In genomic region chr7:25725483-25725882, GRCh38 we compare ENCODE assay signal across 23 cellular contexts.
DNase-seq lines count a peak whose midpoint lies in the region; ATAC-seq and TF ChIP-seq lines count a peak whose summit lies in the region.
"Had no signal": no experiment of that assay in that cellular context is flagged by ENCODE, and none has a peak within 500 bp of the region (broad histone marks: within the 10 kb centered on the region; RNA-seq: fewer than 3 reads in every experiment).

No MANE protein-coding gene starts in this region.

- H3K36me3 ChIP-seq in heart left ventricle (no peaks in the 10 kb centered on the region), upper lobe of right lung (no peaks in the 10 kb centered on the region)
- H3K36me3 ChIP-seq: heart right ventricle, thoracic aorta had no signal

- no peaks in the 10 kb centered on the region for H3K4me1 Mint-ChIP-seq in Calu3 (ENCODE audit: low read depth, unreplicated experiment)
- H3K4me1 Mint-ChIP-seq: activated CD4-positive, alpha-beta T cell treated with anti-CD3 and anti-CD28 coated beads for 36 hours; activated naive CD8-positive, alpha-beta T cell treated with anti-CD3 and anti-CD28 coated beads, Interleukin-2, amount 10 ng/mL, durations not matched to agents 7 days and 5 days; B cell; central memory CD8-positive, alpha-beta T cell; T-helper 17 cell had no signal

- H3K4me1 ChIP-seq in heart left ventricle, result peaks cover 0 to 15% (median 3%) of the 10 kb centered on the region in 12 donors
- H3K4me1 ChIP-seq in upper lobe of right lung, result no peaks in the 10 kb centered on the region

- no peak overlapping the region for H3K4me3 Mint-ChIP-seq in Calu3 (ENCODE audit: low read depth, unreplicated experiment)
- H3K4me3 Mint-ChIP-seq: activated CD4-positive, alpha-beta T cell treated with anti-CD3 and anti-CD28 coated beads for 36 hours; activated naive CD8-positive, alpha-beta T cell treated with anti-CD3 and anti-CD28 coated beads, Interleukin-2, amount 10 ng/mL, durations not matched to agents 7 days and 5 days; B cell; CD8-positive, alpha-beta T cell; central memory CD8-positive, alpha-beta T cell; stimulated activated naive CD8-positive, alpha-beta T cell treated with anti-CD3 and anti-CD28 coated beads, Interleukin-15, Interleukin-2, amounts not matched to agents 100 ng/mL and 50 ng/mL, for 24 hours; T-helper 17 cell had no signal

- H3K9me3 ChIP-seq in heart left ventricle (no peaks in the 10 kb centered on the region), upper lobe of right lung (no peaks in the 10 kb centered on the region)
- H3K9me3 ChIP-seq: heart right ventricle, thoracic aorta had no signal

- no peak for DNase-seq in heart left ventricle
- no peak for DNase-seq in left ventricle myocardium superior
- DNase-seq in choroid plexus epithelial cell (ENCODE audit: low read depth), result peak; percentile 75
- DNase-seq in myocyte (ENCODE audit: low read depth), result peak; percentile 18
- DNase-seq in upper lobe of right lung, result no peak
- no peak for DNase-seq in Calu3
- no peak for DNase-seq in occipital lobe (lab: John Stamatoyannopoulos, UW)
- DNase-seq: activated CD4-positive, alpha-beta T cell treated with anti-CD3 and anti-CD28 coated beads for 36 hours; activated gamma-delta T cell; activated naive CD8-positive, alpha-beta T cell treated with anti-CD3 and anti-CD28 coated beads, Interleukin-2, amount 10 ng/mL, durations not matched to agents 7 days and 5 days; CD8-positive, alpha-beta T cell; DMS53; dorsolateral prefrontal cortex; heart right ventricle; NCI-H2081 treated with DMSO at 0.1 percent for 48 hours; T-helper 17 cell had no signal

- H3K4me3 ChIP-seq in heart left ventricle (no peak overlapping the region), choroid plexus epithelial cell (ENCODE audit: low read depth, low read length) (no peak overlapping the region), upper lobe of right lung (no peak overlapping the region)
- H3K4me3 ChIP-seq: dorsolateral prefrontal cortex, heart right ventricle, SK-N-MC, thoracic aorta had no signal

- peaks cover 71% of the 10 kb centered on the region for H3K27me3 Mint-ChIP-seq in Calu3 (ENCODE audit: unreplicated experiment)

- intact Hi-C loops in heart left ventricle (cut with DNase I) (no loop called here), left ventricle myocardium superior (cut with micrococcal nuclease) (no loop called here), upper lobe of right lung (cut with DNase I) (no loop called here), Calu3 (cut with micrococcal nuclease; ENCODE audit: unreplicated experiment) (no loop called here)

- no peaks in the 10 kb centered on the region for H3K27me3 ChIP-seq in heart left ventricle
- no peaks in the 10 kb centered on the region for H3K27me3 ChIP-seq in upper lobe of right lung
- H3K27me3 ChIP-seq: dorsolateral prefrontal cortex, heart right ventricle had no signal

- H3K27ac ChIP-seq in heart left ventricle (peak overlapping the region in 7 of 12 donors; percentile 21 to 71 (median 52)), upper lobe of right lung (peak overlapping the region; percentile 61)
- H3K27ac ChIP-seq: dorsolateral prefrontal cortex, RWPE1, SK-N-MC, thoracic aorta had no signal

- H3K36me3 Mint-ChIP-seq in Calu3 (ENCODE audit: insufficient read depth, unreplicated experiment), result no peaks in the 10 kb centered on the region
- H3K36me3 Mint-ChIP-seq: activated naive CD8-positive, alpha-beta T cell treated with anti-CD3 and anti-CD28 coated beads, Interleukin-2, amount 10 ng/mL, durations not matched to agents 7 days and 5 days; CD8-positive, alpha-beta T cell had no signal

- CTCF ChIA-PET in Calu3 (lab: Charles Lee), result no interaction called here

- no peak for TF ChIP-seq POLR2A in heart left ventricle (IDR thresholded peaks at IDR 0.05)

- BruUV-seq in Calu3 (replicated peaks; lab: Mats Ljungman, UMichigan), result no TSS peak

- no peaks in the 10 kb centered on the region for H3K9me3 Mint-ChIP-seq in Calu3 (ENCODE audit: low read depth, unreplicated experiment)
- H3K9me3 Mint-ChIP-seq: activated naive CD8-positive, alpha-beta T cell treated with anti-CD3 and anti-CD28 coated beads, Interleukin-2, amount 10 ng/mL, durations not matched to agents 7 days and 5 days; CD8-positive, alpha-beta T cell; central memory CD8-positive, alpha-beta T cell; stimulated activated naive CD8-positive, alpha-beta T cell treated with anti-CD3 and anti-CD28 coated beads, Interleukin-15, Interleukin-2, amounts not matched to agents 100 ng/mL and 50 ng/mL, for 24 hours had no signal

- WGBS in heart left ventricle, 4 donors, result 53 to 72% (median 61%) methylated on average over 2 of the region's 2 CpGs

- no peak for ATAC-seq in heart left ventricle
- ATAC-seq in left ventricle myocardium superior, result no peak
- no peak for ATAC-seq in upper lobe of right lung
- no peak for ATAC-seq in HG03159 (IDR thresholded peaks at IDR 0.05; ENCODE audit: unreplicated experiment)
- ATAC-seq: activated CD4-positive, alpha-beta T cell treated with anti-CD3 and anti-CD28 coated beads for 36 hours; CD8-positive, alpha-beta T cell; T-helper 17 cell had no signal

- TF ChIP-seq CTCF in heart left ventricle (IDR thresholded peaks at IDR 0.05) (no peak), choroid plexus epithelial cell (conservative IDR thresholded peaks at IDR 0.05; ENCODE audit: low read depth, low read length) (no peak), upper lobe of right lung (IDR thresholded peaks at IDR 0.05) (no peak), Calu3 (IDR thresholded peaks at IDR 0.05; ENCODE audit: unreplicated experiment) (no peak)

- no peak overlapping the region for H3K27ac Mint-ChIP-seq in Calu3 (ENCODE audit: unreplicated experiment)
- H3K27ac Mint-ChIP-seq: activated CD4-positive, alpha-beta T cell treated with anti-CD3 and anti-CD28 coated beads for 36 hours; activated naive CD8-positive, alpha-beta T cell treated with anti-CD3 and anti-CD28 coated beads, Interleukin-2, amount 10 ng/mL, durations not matched to agents 7 days and 5 days; B cell; CD8-positive, alpha-beta T cell; stimulated activated naive CD8-positive, alpha-beta T cell treated with anti-CD3 and anti-CD28 coated beads, Interleukin-15, Interleukin-2, amounts not matched to agents 100 ng/mL and 50 ng/mL, for 24 hours; T-helper 17 cell had no signal

Comparison
In these comparisons a context has a peak if more than half of its experiments do, and no peak if none do; other contexts are left out.
1. DNase-seq: peak in choroid plexus epithelial cell (single experiment) and myocyte (single experiment); none in heart left ventricle (0 of 5), left ventricle myocardium superior (single experiment), upper lobe of right lung (single experiment), Calu3 (single experiment) and occipital lobe (single experiment).